In genomic region chr5:110956280-110956912, GRCh38 we compare ENCODE assay signal across 24 cellular contexts.
DNase-seq lines count a peak whose midpoint lies in the region; ATAC-seq lines count a peak whose summit lies in the region.
"Had no signal": no experiment of that assay in that cellular context is flagged by ENCODE, and none has a peak within 500 bp of the region (broad histone marks: within the 10 kb centered on the region; RNA-seq: fewer than 3 reads in every experiment).

No MANE protein-coding gene starts in this region.

- H3K18ac ChIP-seq in mesenchymal stem cell (ENCODE audit: low read depth in 1 of 2, low read length in 2 of 2), result no peak overlapping the region

- peak overlapping the region; percentile 57 for H4K91ac ChIP-seq in mesenchymal stem cell (ENCODE audit: low read length)

- no peaks in the 10 kb centered on the region for H3K9me3 ChIP-seq in mesenchymal stem cell (ENCODE audit: control insufficient read depth, low read length)
- H3K9me3 ChIP-seq: heart right ventricle, Peyer's patch, sigmoid colon, suprapubic skin had no signal

- H2BK120ac ChIP-seq in mesenchymal stem cell (ENCODE audit: low read depth, low read length), result no peak overlapping the region

- H2BK12ac ChIP-seq in mesenchymal stem cell (ENCODE audit: low read length in 2 of 2), result no peak overlapping the region

- H3K4ac ChIP-seq in mesenchymal stem cell (ENCODE audit: low read depth in 1 of 2, low read length in 2 of 2), result no peak overlapping the region

- no peaks in the 10 kb centered on the region for H3K36me3 ChIP-seq in mesenchymal stem cell (ENCODE audit: control insufficient read depth in 1 of 2, insufficient read depth in 2 of 2, low read depth in 1 of 2, low read length in 2 of 2)
- H3K36me3 ChIP-seq: heart right ventricle, Peyer's patch, sigmoid colon, suprapubic skin had no signal

- no peak overlapping the region for H2BK15ac ChIP-seq in mesenchymal stem cell (ENCODE audit: low read depth, poor library complexity, severe bottlenecking)

- no peak overlapping the region for H2AK5ac ChIP-seq in mesenchymal stem cell (ENCODE audit: low read length, severe bottlenecking)

- H3K4me1 ChIP-seq in mesenchymal stem cell (ENCODE audit: control insufficient read depth, insufficient read depth, low read depth, low read length), result no peaks in the 10 kb centered on the region
- H3K4me1 ChIP-seq: heart right ventricle, parathyroid adenoma, Peyer's patch, sigmoid colon had no signal

- H3K27me3 ChIP-seq in mesenchymal stem cell (ENCODE audit: control insufficient read depth in 1 of 2, insufficient read depth in 1 of 2, low read length in 2 of 2), result no peaks in the 10 kb centered on the region
- H3K27me3 ChIP-seq: heart right ventricle, Peyer's patch, sigmoid colon, suprapubic skin had no signal

- H2BK5ac ChIP-seq in mesenchymal stem cell (ENCODE audit: low read depth, low read length, poor library complexity, severe bottlenecking), result no peak overlapping the region

- no peak overlapping the region; the same call in 1 of the 2 replicates for H3K4me3 ChIP-seq in Jurkat, Clone E6-1 (ENCODE audit: low read length)
- no peak overlapping the region for H3K4me3 ChIP-seq in mesenchymal stem cell (ENCODE audit: insufficient read depth in 1 of 2, low read depth in 1 of 2, low read length in 2 of 2)
- H3K4me3 ChIP-seq: heart right ventricle, Peyer's patch, sigmoid colon, SK-N-MC, suprapubic skin had no signal

- H3K4me2 ChIP-seq in mesenchymal stem cell (ENCODE audit: low read length, poor library complexity, severe bottlenecking), result no peak overlapping the region

- H2AFZ ChIP-seq in mesenchymal stem cell (ENCODE audit: low read depth, low read length), result no peak overlapping the region
- H2AFZ ChIP-seq: parathyroid adenoma had no signal

- 88% methylated on average over 20 of the region's 20 CpGs for WGBS in mesenchymal stem cell

- no peak overlapping the region for H3K27ac ChIP-seq in mesenchymal stem cell (ENCODE audit: low read length, poor library complexity, severe bottlenecking)
- H3K27ac ChIP-seq: epithelial cell of prostate, heart right ventricle, parathyroid adenoma, Peyer's patch, sigmoid colon, SK-N-MC, suprapubic skin had no signal

- no peak overlapping the region for H4K8ac ChIP-seq in mesenchymal stem cell (ENCODE audit: low read length)

- no peak overlapping the region for H3K23ac ChIP-seq in mesenchymal stem cell (ENCODE audit: low read length in 2 of 2)

- H3K79me1 ChIP-seq in mesenchymal stem cell (replicated peaks; ENCODE audit: low read length, poor library complexity, severe bottlenecking), result no peaks in the 10 kb centered on the region

- H3K9ac ChIP-seq in mesenchymal stem cell (ENCODE audit: low read length), result no peak overlapping the region
- H3K9ac ChIP-seq: parathyroid adenoma had no signal

- no peak for ATAC-seq in HG03460 (IDR thresholded peaks at IDR 0.05; ENCODE audit: unreplicated experiment)
- ATAC-seq: T-helper 17 cell had no signal

- DNase-seq in DMS 273 treated with DMSO at 0.1 percent for 48 hours (lab: John Stamatoyannopoulos, UW), result peak; percentile 3
- peak; percentile 5 for DNase-seq in Jurkat, Clone E6-1 (ENCODE audit: low read depth, low spot score)
- peak; percentile 67 to 87 for DNase-seq in NCI-H524 (lab: John Stamatoyannopoulos, UW)
- DNase-seq in mesenchymal stem cell, result no peak
- DNase-seq in GM19238 (ENCODE audit: insufficient read length, low spot score), result no peak
- no peak for DNase-seq in midbrain (lab: John Stamatoyannopoulos, UW)
- no peak for DNase-seq in NK-92 (lab: John Stamatoyannopoulos, UW; ENCODE audit: unreplicated experiment)
- DNase-seq: activated CD4-positive, alpha-beta T cell treated with anti-CD3 and anti-CD28 coated beads for 48 hours; activated naive CD4-positive, alpha-beta T cell treated with anti-CD3 and anti-CD28 coated beads, Interleukin-2, amount 50 U/mL, for 16 hours; anterior cingulate cortex; GF-D8; heart right ventricle; KG1; MV-4-11; NCI-H2171; NK-92 treated with Interleukin-12 subunit alpha and Interleukin-12 subunit beta, amount 100 ng/mL, for 24 hours; Peyer's patch; sigmoid colon; T-helper 17 cell had no signal

- no peak overlapping the region for H3K14ac ChIP-seq in mesenchymal stem cell (ENCODE audit: low read length in 2 of 2)

Comparison
In these comparisons a context has a peak if more than half of its experiments do, and no peak if none do; other contexts are left out.
1. DNase-seq: peak in DMS 273 treated with DMSO at 0.1 percent for 48 hours (single experiment), Jurkat, Clone E6-1 (single experiment) and NCI-H524 (2 of 2); none in mesenchymal stem cell (single experiment), GM19238 (single experiment), midbrain (single experiment) and NK-92 (single experiment).